28 cellular contexts compared by ENCODE assay signal in the genomic region with DNA sequence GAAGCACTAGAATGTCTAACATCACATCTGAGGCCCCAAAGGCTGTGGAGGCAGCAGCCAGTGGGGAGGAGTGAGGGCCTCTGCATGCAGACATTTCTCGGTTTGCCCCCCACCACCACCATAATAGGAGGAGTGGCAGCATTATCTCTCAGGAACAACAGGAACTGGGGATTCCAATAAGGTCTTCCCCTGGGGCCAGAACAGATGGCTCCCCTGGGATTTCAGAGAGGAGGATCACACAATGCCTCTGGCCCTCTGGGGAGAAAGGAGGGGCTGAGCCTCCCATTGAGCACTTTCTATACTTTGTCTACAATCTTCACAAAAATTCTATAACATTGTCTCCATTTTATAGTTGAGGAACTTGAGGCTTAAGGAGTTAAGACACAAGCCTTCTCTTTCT.
"Had no signal": no experiment of that assay in that cellular context is flagged by ENCODE, and none has a peak within 500 bp of the region (broad histone marks: within the 10 kb centered on the region; RNA-seq: fewer than 3 reads in every experiment).

No MANE protein-coding gene starts in this region.

- H3K27ac ChIP-seq: adrenal gland, body of pancreas, colonic mucosa, gastroesophageal sphincter, hepatocyte, neutrophil, right lobe of liver, suprapubic skin, tibial artery had no signal

- H3K36me3 Mint-ChIP-seq: activated naive CD8-positive, alpha-beta T cell treated with anti-CD3 and anti-CD28 coated beads for 36 hours; stimulated activated naive B cell treated with anti-CD40 and anti-IgM and Interleukin-4, amounts not matched to agents 10 μg/mL and 1 μg/mL and 100 μg/mL, for 72 hours; WTC11 had no signal

- H3K9me3 ChIP-seq: adrenal gland, body of pancreas, colonic mucosa, gastroesophageal sphincter, neutrophil, right lobe of liver, suprapubic skin, tibial artery had no signal

- H3K4me1 ChIP-seq: adrenal gland, body of pancreas, colonic mucosa, gastroesophageal sphincter, right lobe of liver, suprapubic skin, tibial artery had no signal

- DNase-seq: activated CD4-positive, alpha-beta T cell treated with anti-CD3 and anti-CD28 coated beads, Interleukin-2, amount 50 U/mL, for 1 hour; activated CD8-positive, alpha-beta T cell treated with anti-CD3 and anti-CD28 coated beads for 36 hours; activated naive CD4-positive, alpha-beta T cell treated with Interleukin-2 at 50 U/mL for 16 hours; activated naive CD8-positive, alpha-beta T cell treated with anti-CD3 and anti-CD28 coated beads for 36 hours; activated T-cell treated with anti-CD3 and anti-CD28 coated beads, Interleukin-2, amount 50 U/mL, for 4 hours; adrenal gland; aorta; body of pancreas; cerebellar nuclear complex; colonic mucosa; effector CD8-positive, alpha-beta T cell; islet precursor cell; left ventricle myocardium superior; stimulated activated CD4-positive, alpha-beta T cell treated with anti-CD3 and anti-CD28 coated beads, Interleukin-15, amount 100 ng/mL, for 24 hours; stimulated activated CD4-positive, alpha-beta T cell treated with anti-CD3 and anti-CD28 coated beads, Interleukin-2, amount 100 ng/mL, for 24 hours; stimulated activated naive B cell treated with anti-CD40 and anti-IgM and Interleukin-4, amounts not matched to agents 10 μg/mL and 1 μg/mL and 100 μg/mL, for 72 hours; T-helper 17 cell had no signal

- H3K4me1 Mint-ChIP-seq: activated naive CD8-positive, alpha-beta T cell treated with anti-CD3 and anti-CD28 coated beads for 36 hours; activated T-helper 17 cell treated with anti-CD3 and anti-CD28 coated beads, Interleukin-2, amount 50 U/mL, for 72 hours; nephron; stimulated activated naive B cell treated with anti-CD40 and anti-IgM and Interleukin-4, amounts not matched to agents 10 μg/mL and 1 μg/mL and 100 μg/mL, for 72 hours; T-helper 17 cell; WTC11 had no signal

- H3K4me3 ChIP-seq: adrenal gland, body of pancreas, colonic mucosa, gastroesophageal sphincter, hepatocyte, right lobe of liver, smooth muscle cell, suprapubic skin, tibial artery had no signal

- H3K27me3 ChIP-seq: adrenal gland, body of pancreas, colonic mucosa, hepatocyte, neutrophil, right lobe of liver, suprapubic skin, tibial artery had no signal

- H3K27ac Mint-ChIP-seq: activated CD8-positive, alpha-beta T cell treated with anti-CD3 and anti-CD28 coated beads for 36 hours; activated naive CD8-positive, alpha-beta T cell treated with anti-CD3 and anti-CD28 coated beads for 36 hours; activated T-helper 17 cell treated with anti-CD3 and anti-CD28 coated beads, Interleukin-2, amount 50 U/mL, for 72 hours; nephron; progenitor cell of endocrine pancreas; stimulated activated naive B cell treated with anti-CD40 and anti-IgM and Interleukin-4, amounts not matched to agents 10 μg/mL and 1 μg/mL and 100 μg/mL, for 72 hours; T-helper 17 cell; WTC11 had no signal

- H3K9me3 Mint-ChIP-seq: activated CD8-positive, alpha-beta T cell treated with anti-CD3 and anti-CD28 coated beads for 36 hours; activated naive CD8-positive, alpha-beta T cell treated with anti-CD3 and anti-CD28 coated beads for 36 hours; activated T-cell treated with anti-CD3 and anti-CD28 coated beads, Interleukin-2, amount 50 U/mL, for 4 hours; activated T-helper 17 cell treated with anti-CD3 and anti-CD28 coated beads, Interleukin-2, amount 50 U/mL, for 72 hours; nephron; stimulated activated naive B cell treated with anti-CD40 and anti-IgM and Interleukin-4, amounts not matched to agents 10 μg/mL and 1 μg/mL and 100 μg/mL, for 72 hours had no signal

- H3K36me3 ChIP-seq: adrenal gland, colonic mucosa, gastroesophageal sphincter, neutrophil, right lobe of liver, suprapubic skin, tibial artery had no signal

- H3K4me2 ChIP-seq: hepatocyte, smooth muscle cell had no signal

- H3K4me3 Mint-ChIP-seq: activated CD8-positive, alpha-beta T cell treated with anti-CD3 and anti-CD28 coated beads for 36 hours; activated naive CD8-positive, alpha-beta T cell treated with anti-CD3 and anti-CD28 coated beads for 36 hours; activated T-cell treated with anti-CD3 and anti-CD28 coated beads, Interleukin-2, amount 50 U/mL, for 4 hours; activated T-helper 17 cell treated with anti-CD3 and anti-CD28 coated beads, Interleukin-2, amount 50 U/mL, for 72 hours; nephron; stimulated activated naive B cell treated with anti-CD40 and anti-IgM and Interleukin-4, amounts not matched to agents 10 μg/mL and 1 μg/mL and 100 μg/mL, for 72 hours; T-helper 17 cell; WTC11 had no signal
